1 cellular context compared by ENCODE assay signal in genomic region chr19:6516659-6517291, GRCh38.
TF ChIP-seq lines count a peak whose summit lies in the region.

No MANE protein-coding gene starts in this region.

TF ChIP-seq in HepG2, 621 proteins besides CTCF, POLR2A, EP300 and RAD21 (continues in another document):
- TF ChIP-seq, protein P1, sequence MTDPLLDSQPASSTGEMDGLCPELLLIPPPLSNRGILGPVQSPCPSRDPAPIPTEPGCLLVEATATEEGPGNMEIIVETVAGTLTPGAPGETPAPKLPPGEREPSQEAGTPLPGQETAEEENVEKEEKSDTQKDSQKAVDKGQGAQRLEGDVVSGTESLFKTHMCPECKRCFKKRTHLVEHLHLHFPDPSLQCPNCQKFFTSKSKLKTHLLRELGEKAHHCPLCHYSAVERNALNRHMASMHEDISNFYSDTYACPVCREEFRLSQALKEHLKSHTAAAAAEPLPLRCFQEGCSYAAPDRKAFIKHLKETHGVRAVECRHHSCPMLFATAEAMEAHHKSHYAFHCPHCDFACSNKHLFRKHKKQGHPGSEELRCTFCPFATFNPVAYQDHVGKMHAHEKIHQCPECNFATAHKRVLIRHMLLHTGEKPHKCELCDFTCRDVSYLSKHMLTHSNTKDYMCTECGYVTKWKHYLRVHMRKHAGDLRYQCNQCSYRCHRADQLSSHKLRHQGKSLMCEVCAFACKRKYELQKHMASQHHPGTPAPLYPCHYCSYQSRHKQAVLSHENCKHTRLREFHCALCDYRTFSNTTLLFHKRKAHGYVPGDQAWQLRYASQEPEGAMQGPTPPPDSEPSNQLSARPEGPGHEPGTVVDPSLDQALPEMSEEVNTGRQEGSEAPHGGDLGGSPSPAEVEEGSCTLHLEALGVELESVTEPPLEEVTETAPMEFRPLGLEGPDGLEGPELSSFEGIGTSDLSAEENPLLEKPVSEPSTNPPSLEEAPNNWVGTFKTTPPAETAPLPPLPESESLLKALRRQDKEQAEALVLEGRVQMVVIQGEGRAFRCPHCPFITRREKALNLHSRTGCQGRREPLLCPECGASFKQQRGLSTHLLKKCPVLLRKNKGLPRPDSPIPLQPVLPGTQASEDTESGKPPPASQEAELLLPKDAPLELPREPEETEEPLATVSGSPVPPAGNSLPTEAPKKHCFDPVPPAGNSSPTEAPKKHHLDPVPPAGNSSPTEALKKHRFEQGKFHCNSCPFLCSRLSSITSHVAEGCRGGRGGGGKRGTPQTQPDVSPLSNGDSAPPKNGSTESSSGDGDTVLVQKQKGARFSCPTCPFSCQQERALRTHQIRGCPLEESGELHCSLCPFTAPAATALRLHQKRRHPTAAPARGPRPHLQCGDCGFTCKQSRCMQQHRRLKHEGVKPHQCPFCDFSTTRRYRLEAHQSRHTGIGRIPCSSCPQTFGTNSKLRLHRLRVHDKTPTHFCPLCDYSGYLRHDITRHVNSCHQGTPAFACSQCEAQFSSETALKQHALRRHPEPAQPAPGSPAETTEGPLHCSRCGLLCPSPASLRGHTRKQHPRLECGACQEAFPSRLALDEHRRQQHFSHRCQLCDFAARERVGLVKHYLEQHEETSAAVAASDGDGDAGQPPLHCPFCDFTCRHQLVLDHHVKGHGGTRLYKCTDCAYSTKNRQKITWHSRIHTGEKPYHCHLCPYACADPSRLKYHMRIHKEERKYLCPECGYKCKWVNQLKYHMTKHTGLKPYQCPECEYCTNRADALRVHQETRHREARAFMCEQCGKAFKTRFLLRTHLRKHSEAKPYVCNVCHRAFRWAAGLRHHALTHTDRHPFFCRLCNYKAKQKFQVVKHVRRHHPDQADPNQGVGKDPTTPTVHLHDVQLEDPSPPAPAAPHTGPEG (CRISPR knock-in tag; IDR thresholded peaks at IDR 0.05), result 0 out of 2 replicates have a peak, but pooled peaks have one; percentile 57
- TF ChIP-seq ZSCAN25 (CRISPR knock-in tag; IDR thresholded peaks at IDR 0.05) (no peak), ZNF781 (CRISPR knock-in tag; IDR thresholded peaks at IDR 0.05; ENCODE audit: borderline replicate concordance, not compliant biosample characterization) (peak; percentile 39), ZNF761 (CRISPR knock-in tag; conservative IDR thresholded peaks at IDR 0.05) (no peak), SMAD9 (CRISPR knock-in tag; IDR thresholded peaks at IDR 0.05) (no peak), HMG20B (CRISPR knock-in tag; conservative IDR thresholded peaks at IDR 0.05) (no peak; the same call in 1 of the 2 replicates), SIN3B (IDR thresholded peaks at IDR 0.05; ENCODE audit: low read length) (no peak), AGO2 (optimal IDR thresholded peaks at IDR 0.05; ENCODE audit: low read depth, low read length) (no peak), ZMAT3 (CRISPR knock-in tag; conservative IDR thresholded peaks at IDR 0.05) (no peak), ZNF136 (CRISPR knock-in tag; IDR thresholded peaks at IDR 0.05; ENCODE audit: low read depth) (no peak), ZNF570 (CRISPR knock-in tag; IDR thresholded peaks at IDR 0.05; ENCODE audit: borderline replicate concordance) (no peak), NONO (IDR thresholded peaks at IDR 0.05) (no peak), NONO (CRISPR knock-in tag; conservative IDR thresholded peaks at IDR 0.05) (peak; percentile 38; the same call in 1 of the 2 replicates), ZNF17 (CRISPR knock-in tag; IDR thresholded peaks at IDR 0.05) (no peak), ZNF24 (IDR thresholded peaks at IDR 0.05) (no peak), CREM (IDR thresholded peaks at IDR 0.05) (no peak), CREM (CRISPR knock-in tag; IDR thresholded peaks at IDR 0.05) (no peak), ZHX2 (IDR thresholded peaks at IDR 0.05; ENCODE audit: low read depth) (no peak), ZHX2 (CRISPR knock-in tag; IDR thresholded peaks at IDR 0.05; ENCODE audit: borderline replicate concordance) (no peak), GABPA (IDR thresholded peaks at IDR 0.05; ENCODE audit: low read depth, low read length) (peak; percentile 31; the same call in 1 of the 2 replicates), GABPA (CRISPR knock-in tag; IDR thresholded peaks at IDR 0.05; ENCODE audit: low read depth) (peak; percentile 58), NBN (conservative IDR thresholded peaks at IDR 0.05) (no peak), POLR2AphosphoS5 (IDR thresholded peaks at IDR 0.05; ENCODE audit: low read depth, low read length) (no peak), ZNF256 (CRISPR knock-in tag; conservative IDR thresholded peaks at IDR 0.05) (no peak), KDM5A (IDR thresholded peaks at IDR 0.05; ENCODE audit: borderline replicate concordance, low read length) (no peak), GRHL1 (CRISPR knock-in tag; conservative IDR thresholded peaks at IDR 0.05) (no peak), ZNF362 (CRISPR knock-in tag; IDR thresholded peaks at IDR 0.05; ENCODE audit: borderline replicate concordance) (no peak), SIN3A (IDR thresholded peaks at IDR 0.05; ENCODE audit: borderline replicate concordance, low read depth, low read length) (no peak), MED1 (CRISPR knock-in tag; IDR thresholded peaks at IDR 0.05) (no peak; the same call in 1 of the 2 replicates), MXD3 (CRISPR knock-in tag; IDR thresholded peaks at IDR 0.05) (no peak)
- TF ChIP-seq, protein P2, sequence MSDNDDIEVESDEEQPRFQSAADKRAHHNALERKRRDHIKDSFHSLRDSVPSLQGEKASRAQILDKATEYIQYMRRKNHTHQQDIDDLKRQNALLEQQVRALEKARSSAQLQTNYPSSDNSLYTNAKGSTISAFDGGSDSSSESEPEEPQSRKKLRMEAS (IDR thresholded peaks at IDR 0.05), result 0 out of 2 replicates have a peak, but pooled peaks have one; percentile 17
- TF ChIP-seq, protein P3, sequence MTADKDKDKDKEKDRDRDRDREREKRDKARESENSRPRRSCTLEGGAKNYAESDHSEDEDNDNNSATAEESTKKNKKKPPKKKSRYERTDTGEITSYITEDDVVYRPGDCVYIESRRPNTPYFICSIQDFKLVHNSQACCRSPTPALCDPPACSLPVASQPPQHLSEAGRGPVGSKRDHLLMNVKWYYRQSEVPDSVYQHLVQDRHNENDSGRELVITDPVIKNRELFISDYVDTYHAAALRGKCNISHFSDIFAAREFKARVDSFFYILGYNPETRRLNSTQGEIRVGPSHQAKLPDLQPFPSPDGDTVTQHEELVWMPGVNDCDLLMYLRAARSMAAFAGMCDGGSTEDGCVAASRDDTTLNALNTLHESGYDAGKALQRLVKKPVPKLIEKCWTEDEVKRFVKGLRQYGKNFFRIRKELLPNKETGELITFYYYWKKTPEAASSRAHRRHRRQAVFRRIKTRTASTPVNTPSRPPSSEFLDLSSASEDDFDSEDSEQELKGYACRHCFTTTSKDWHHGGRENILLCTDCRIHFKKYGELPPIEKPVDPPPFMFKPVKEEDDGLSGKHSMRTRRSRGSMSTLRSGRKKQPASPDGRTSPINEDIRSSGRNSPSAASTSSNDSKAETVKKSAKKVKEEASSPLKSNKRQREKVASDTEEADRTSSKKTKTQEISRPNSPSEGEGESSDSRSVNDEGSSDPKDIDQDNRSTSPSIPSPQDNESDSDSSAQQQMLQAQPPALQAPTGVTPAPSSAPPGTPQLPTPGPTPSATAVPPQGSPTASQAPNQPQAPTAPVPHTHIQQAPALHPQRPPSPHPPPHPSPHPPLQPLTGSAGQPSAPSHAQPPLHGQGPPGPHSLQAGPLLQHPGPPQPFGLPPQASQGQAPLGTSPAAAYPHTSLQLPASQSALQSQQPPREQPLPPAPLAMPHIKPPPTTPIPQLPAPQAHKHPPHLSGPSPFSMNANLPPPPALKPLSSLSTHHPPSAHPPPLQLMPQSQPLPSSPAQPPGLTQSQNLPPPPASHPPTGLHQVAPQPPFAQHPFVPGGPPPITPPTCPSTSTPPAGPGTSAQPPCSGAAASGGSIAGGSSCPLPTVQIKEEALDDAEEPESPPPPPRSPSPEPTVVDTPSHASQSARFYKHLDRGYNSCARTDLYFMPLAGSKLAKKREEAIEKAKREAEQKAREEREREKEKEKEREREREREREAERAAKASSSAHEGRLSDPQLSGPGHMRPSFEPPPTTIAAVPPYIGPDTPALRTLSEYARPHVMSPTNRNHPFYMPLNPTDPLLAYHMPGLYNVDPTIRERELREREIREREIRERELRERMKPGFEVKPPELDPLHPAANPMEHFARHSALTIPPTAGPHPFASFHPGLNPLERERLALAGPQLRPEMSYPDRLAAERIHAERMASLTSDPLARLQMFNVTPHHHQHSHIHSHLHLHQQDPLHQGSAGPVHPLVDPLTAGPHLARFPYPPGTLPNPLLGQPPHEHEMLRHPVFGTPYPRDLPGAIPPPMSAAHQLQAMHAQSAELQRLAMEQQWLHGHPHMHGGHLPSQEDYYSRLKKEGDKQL (CRISPR knock-in tag; IDR thresholded peaks at IDR 0.05; ENCODE audit: low read depth), result no peak
- TF ChIP-seq, protein P4, sequence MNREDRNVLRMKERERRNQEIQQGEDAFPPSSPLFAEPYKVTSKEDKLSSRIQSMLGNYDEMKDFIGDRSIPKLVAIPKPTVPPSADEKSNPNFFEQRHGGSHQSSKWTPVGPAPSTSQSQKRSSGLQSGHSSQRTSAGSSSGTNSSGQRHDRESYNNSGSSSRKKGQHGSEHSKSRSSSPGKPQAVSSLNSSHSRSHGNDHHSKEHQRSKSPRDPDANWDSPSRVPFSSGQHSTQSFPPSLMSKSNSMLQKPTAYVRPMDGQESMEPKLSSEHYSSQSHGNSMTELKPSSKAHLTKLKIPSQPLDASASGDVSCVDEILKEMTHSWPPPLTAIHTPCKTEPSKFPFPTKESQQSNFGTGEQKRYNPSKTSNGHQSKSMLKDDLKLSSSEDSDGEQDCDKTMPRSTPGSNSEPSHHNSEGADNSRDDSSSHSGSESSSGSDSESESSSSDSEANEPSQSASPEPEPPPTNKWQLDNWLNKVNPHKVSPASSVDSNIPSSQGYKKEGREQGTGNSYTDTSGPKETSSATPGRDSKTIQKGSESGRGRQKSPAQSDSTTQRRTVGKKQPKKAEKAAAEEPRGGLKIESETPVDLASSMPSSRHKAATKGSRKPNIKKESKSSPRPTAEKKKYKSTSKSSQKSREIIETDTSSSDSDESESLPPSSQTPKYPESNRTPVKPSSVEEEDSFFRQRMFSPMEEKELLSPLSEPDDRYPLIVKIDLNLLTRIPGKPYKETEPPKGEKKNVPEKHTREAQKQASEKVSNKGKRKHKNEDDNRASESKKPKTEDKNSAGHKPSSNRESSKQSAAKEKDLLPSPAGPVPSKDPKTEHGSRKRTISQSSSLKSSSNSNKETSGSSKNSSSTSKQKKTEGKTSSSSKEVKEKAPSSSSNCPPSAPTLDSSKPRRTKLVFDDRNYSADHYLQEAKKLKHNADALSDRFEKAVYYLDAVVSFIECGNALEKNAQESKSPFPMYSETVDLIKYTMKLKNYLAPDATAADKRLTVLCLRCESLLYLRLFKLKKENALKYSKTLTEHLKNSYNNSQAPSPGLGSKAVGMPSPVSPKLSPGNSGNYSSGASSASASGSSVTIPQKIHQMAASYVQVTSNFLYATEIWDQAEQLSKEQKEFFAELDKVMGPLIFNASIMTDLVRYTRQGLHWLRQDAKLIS (CRISPR knock-in tag; IDR thresholded peaks at IDR 0.05), result no peak
